9 cellular contexts compared by ENCODE assay signal in the genomic region with DNA sequence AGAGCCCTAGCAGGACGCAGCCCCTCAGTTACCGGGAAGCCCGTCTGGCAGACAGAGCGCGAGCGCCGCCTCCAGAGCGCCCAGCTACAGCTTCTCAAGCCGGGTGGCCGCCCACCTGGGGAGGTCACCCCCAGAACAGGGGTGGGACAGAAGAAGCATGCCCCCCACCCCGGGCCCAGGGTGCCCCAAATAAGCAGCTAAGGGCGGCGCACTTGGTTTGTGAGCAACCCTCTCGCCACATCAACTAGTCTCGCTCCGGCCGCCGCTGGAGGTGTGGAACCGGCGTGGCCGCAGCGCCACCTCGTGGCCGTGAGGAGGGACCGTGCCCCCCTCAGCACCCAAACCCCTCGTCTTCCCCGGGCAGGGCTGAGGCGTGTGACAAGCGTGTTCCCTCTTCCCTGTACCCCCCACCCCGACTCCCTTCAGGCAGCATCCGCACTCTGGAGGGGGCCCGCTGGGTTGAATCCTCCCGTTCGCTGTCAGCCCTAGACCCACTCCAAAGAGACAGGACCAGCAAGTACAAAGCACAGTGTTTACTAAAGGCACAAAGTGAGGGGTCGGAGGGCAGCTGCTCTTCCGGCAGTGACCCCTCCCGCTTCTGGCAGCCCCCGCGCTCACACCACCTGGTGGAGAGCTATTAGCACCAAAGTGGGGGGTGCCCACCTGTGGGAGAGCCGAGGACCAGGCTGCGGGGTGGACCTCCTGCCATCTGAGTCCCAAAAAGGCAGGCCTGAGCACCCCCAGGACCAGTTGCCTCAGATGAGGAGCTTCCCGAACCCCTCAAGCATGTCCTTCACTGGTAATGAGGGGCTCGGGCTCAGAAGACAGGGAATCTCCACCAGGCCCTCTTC. TPM values are rescaled to one million over a fixed set of nuclear protein-coding genes. Genes with fewer than 3 reads are reported as not detected.
DNase-seq lines count a peak whose midpoint lies in the region; ATAC-seq lines count a peak whose summit lies in the region.
"Had no signal": no experiment of that assay in that cellular context is flagged by ENCODE, and none has a peak within 500 bp of the region (broad histone marks: within the 10 kb centered on the region; RNA-seq: fewer than 3 reads in every experiment).

No MANE protein-coding gene starts in this region.

- CTCF ChIA-PET in activated naive CD4-positive, alpha-beta T cell treated with anti-CD3 and anti-CD28 coated beads for 36 hours (lab: Charles Lee): interaction anchor here (0.6 to 5.6 kb wide), 40 partner anchors 9 to 703 kb away, joined by 3 to 65 read pairs (median 4); no protein-coding TSS in a partner anchor

- ATAC-seq in GM19438 (IDR thresholded peaks at IDR 0.05; ENCODE audit: low read depth, unreplicated experiment): peak; percentile 70

- peaks cover 3% of the 10 kb centered on the region for H3K36me3 Mint-ChIP-seq in IgD-negative memory B cell
- no peaks in the 10 kb centered on the region for H3K36me3 Mint-ChIP-seq in activated naive CD4-positive, alpha-beta T cell treated with anti-CD3 and anti-CD28 coated beads for 36 hours (ENCODE audit: low read depth)

- peaks cover 7 to 17% (median 13%) of the 10 kb centered on the region in 3 donors for H3K4me1 Mint-ChIP-seq in IgD-negative memory B cell
- H3K4me1 Mint-ChIP-seq in activated naive CD4-positive, alpha-beta T cell treated with anti-CD3 and anti-CD28 coated beads for 36 hours (ENCODE audit: low read depth): peaks cover 8% of the 10 kb centered on the region

- H3K4me3 Mint-ChIP-seq in IgD-negative memory B cell: peak overlapping the region; percentile 65 to 84 (median 78)
- peak overlapping the region; percentile 75 for H3K4me3 Mint-ChIP-seq in activated naive CD4-positive, alpha-beta T cell treated with anti-CD3 and anti-CD28 coated beads for 36 hours

- DNase-seq in C1 segment of cervical spinal cord (lab: John Stamatoyannopoulos, UW) (peak in 13 of 14 donors; percentile 31 to 88 (median 67)), SK-N-DZ (ENCODE audit: low spot score) (peak; percentile 73), globus pallidus (ENCODE audit: low spot score) (peak; percentile 81), occipital lobe (lab: John Stamatoyannopoulos, UW) (peak; percentile 66), substantia nigra (lab: John Stamatoyannopoulos, UW) (peak in 46 of 49 donors; percentile 35 to 88 (median 74))
- peak; percentile 84 for DNase-seq in activated naive CD4-positive, alpha-beta T cell treated with anti-CD3 and anti-CD28 coated beads for 36 hours

- H3K27ac Mint-ChIP-seq in IgD-negative memory B cell: peak overlapping the region; percentile 64 to 86 (median 71)
- H3K27ac Mint-ChIP-seq in activated naive CD4-positive, alpha-beta T cell treated with anti-CD3 and anti-CD28 coated beads for 36 hours: peak overlapping the region; percentile 87

- H3K27ac ChIP-seq in substantia nigra (ENCODE audit: low read depth, low read length, poor library complexity, severe bottlenecking): peak overlapping the region; percentile 94

- H3K9me3 Mint-ChIP-seq in IgD-negative memory B cell: no peaks in the 10 kb centered on the region
- no peaks in the 10 kb centered on the region for H3K9me3 Mint-ChIP-seq in activated naive CD4-positive, alpha-beta T cell treated with anti-CD3 and anti-CD28 coated beads for 36 hours

- intact Hi-C loops in activated naive CD4-positive, alpha-beta T cell treated with anti-CD3 and anti-CD28 coated beads for 36 hours (cut with micrococcal nuclease): loop anchor here (1.0 to 10.0 kb wide), 8 partner anchors 23 to 609 kb away; a partner anchor contains a TSS

- H3K27me3 Mint-ChIP-seq in IgD-negative memory B cell: no peaks in the 10 kb centered on the region
- no peaks in the 10 kb centered on the region for H3K27me3 Mint-ChIP-seq in activated naive CD4-positive, alpha-beta T cell treated with anti-CD3 and anti-CD28 coated beads for 36 hours (ENCODE audit: low read depth)

RNA-seq across cellular contexts. Expression of a gene that starts 45.4 kb away (rescaled TPM):
- polyA plus RNA-seq in IgD-negative memory B cell: not detected
- 1.7 and 2.3 TPM in 2 replicates for polyA plus RNA-seq in SK-N-DZ (2014; cell fraction: cytosol; rRNA removed)
- polyA plus RNA-seq in SK-N-DZ (2014; cell fraction: nucleus; rRNA removed): 3.1 and 5.5 TPM in 2 replicates
- not detected for total RNA-seq in activated naive CD4-positive, alpha-beta T cell treated with anti-CD3 and anti-CD28 coated beads for 36 hours
- 11.7 TPM for total RNA-seq in occipital lobe
- total RNA-seq: T-helper 2 cell treated with Interferon-gamma antibody and Interleukin-4, amounts not matched to agents 100 ng/mL and 5 ng/mL, for 36 hours had no signal

RNA-seq across cellular contexts. Expression of a gene that starts 51.7 kb away (rescaled TPM):
- 196 TPM for polyA plus RNA-seq in IgD-negative memory B cell
- polyA plus RNA-seq in SK-N-DZ (2014; cell fraction: cytosol; rRNA removed): 3.0 and 3.2 TPM in 2 replicates
- polyA plus RNA-seq in SK-N-DZ (2014; cell fraction: nucleus; rRNA removed): 2.7 and 2.8 TPM in 2 replicates
- 1 to 10 TPM; 5.7 to 7.9 TPM for total RNA-seq in activated naive CD4-positive, alpha-beta T cell treated with anti-CD3 and anti-CD28 coated beads for 36 hours
- 3.4 TPM for total RNA-seq in occipital lobe

Comparison
In these comparisons a context has a peak if more than half of its experiments do, and no peak if none do; other contexts are left out.
1. Peak in every context shown above with its lines: DNase-seq, ATAC-seq and H3K27ac ChIP-seq.
2. RNA of a gene that starts 45.4 kb away (total RNA-seq): 11.7 TPM in occipital lobe (single experiment); not detected in activated naive CD4-positive, alpha-beta T cell treated with anti-CD3 and anti-CD28 coated beads for 36 hours; every median in the first group is over 10 times any median in the second.